In genomic region chr19:4224470-4224869, GRCh38 we compare ENCODE assay signal across 1 cellular context.
TF ChIP-seq lines count a peak whose summit lies in the region.

No MANE protein-coding gene starts in this region.

TF ChIP-seq in IMR-90, 13 proteins besides CTCF, POLR2A, EP300 and RAD21:
- no peak for TF ChIP-seq MAZ (IDR thresholded peaks at IDR 0.05; ENCODE audit: borderline replicate concordance, low read depth, low read length)
- TF ChIP-seq MXI1 (IDR thresholded peaks at IDR 0.05; ENCODE audit: borderline replicate concordance, low read depth, low read length), result no peak
- TF ChIP-seq RCOR1 (IDR thresholded peaks at IDR 0.05; ENCODE audit: insufficient replicate concordance, low read length), result no peak
- no peak for TF ChIP-seq ELK1 (IDR thresholded peaks at IDR 0.05; ENCODE audit: borderline replicate concordance, low read depth, low read length)
- no peak for TF ChIP-seq USF2 (IDR thresholded peaks at IDR 0.05; ENCODE audit: low read depth, low read length)
- no peak for TF ChIP-seq FOS (IDR thresholded peaks at IDR 0.05; ENCODE audit: low read depth, low read length)
- no peak for TF ChIP-seq NFE2L2 (IDR thresholded peaks at IDR 0.05; ENCODE audit: low read depth, low read length)
- TF ChIP-seq RFX5 (IDR thresholded peaks at IDR 0.05; ENCODE audit: low read depth, low read length), result no peak
- TF ChIP-seq BHLHE40 (IDR thresholded peaks at IDR 0.05; ENCODE audit: low read depth, low read length), result no peak
- no peak for TF ChIP-seq MAFK (IDR thresholded peaks at IDR 0.05; ENCODE audit: low read depth, low read length)
- no peak for TF ChIP-seq SMC3 (IDR thresholded peaks at IDR 0.05; ENCODE audit: low read depth, low read length)
- TF ChIP-seq CHD1 (IDR thresholded peaks at IDR 0.05; ENCODE audit: low read depth, low read length), result no peak
- no peak for TF ChIP-seq CEBPB (IDR thresholded peaks at IDR 0.05; ENCODE audit: low read depth, low read length)
TF ChIP-seq in IMR-90: peak in this region for 0.
